ENCODE assay signal across 8 cellular contexts in the genomic region with DNA sequence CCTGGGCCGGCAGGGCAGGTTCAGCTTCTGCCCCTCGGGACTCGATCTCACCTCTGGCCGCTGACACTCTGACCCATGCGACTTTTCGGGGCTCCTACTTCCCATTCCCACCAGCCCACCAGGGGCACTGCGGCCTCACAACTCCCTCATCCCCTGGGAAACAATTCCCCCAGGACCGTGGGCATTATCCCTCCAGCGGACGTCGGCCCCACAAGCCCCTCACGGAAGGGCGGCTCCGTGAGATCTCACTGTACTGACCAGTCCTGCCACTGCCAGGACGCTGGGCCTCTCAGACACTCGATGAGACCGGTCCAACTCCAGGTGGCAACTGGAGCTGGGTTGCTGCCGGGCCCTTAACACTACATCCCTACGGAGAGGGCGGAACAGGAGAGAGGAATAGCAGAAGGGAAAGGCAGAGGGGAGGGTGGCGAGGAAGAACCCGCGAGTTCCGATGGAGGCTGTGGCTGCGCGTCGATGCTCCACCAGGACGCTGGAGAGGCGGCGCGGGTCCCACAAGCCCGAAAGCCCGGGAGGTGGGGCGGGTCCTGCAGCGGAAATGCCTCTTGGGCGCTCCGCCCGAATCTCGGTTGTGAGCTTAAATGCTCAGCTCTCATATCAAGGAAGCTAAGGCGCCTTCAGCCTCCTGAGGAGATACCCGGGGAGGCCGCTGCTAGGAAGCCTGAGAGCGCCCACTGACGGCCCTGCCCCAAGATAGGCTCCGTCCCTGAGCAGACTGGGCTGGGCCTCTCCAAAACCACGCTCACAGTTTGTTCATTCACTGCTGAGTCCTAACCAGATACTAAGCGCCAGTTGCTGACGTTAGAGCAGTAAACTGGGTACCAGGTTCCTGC. TPM values are rescaled to one million over a fixed set of nuclear protein-coding genes. Genes with fewer than 3 reads are reported as not detected.
DNase-seq lines count a peak whose midpoint lies in the region; ATAC-seq lines count a peak whose summit lies in the region.

No MANE protein-coding gene starts in this region.

- H3K36me3 Mint-ChIP-seq in activated naive CD8-positive, alpha-beta T cell treated with anti-CD3 and anti-CD28 coated beads, Interleukin-2, amount 50 U/mL, for 24 hours (ENCODE audit: low read depth): no peaks in the 10 kb centered on the region

- H3K27ac Mint-ChIP-seq in activated naive CD8-positive, alpha-beta T cell treated with anti-CD3 and anti-CD28 coated beads, Interleukin-2, amount 50 U/mL, for 24 hours: no peak overlapping the region
- H3K27ac Mint-ChIP-seq in stimulated activated naive CD8-positive, alpha-beta T cell treated with anti-CD3 and anti-CD28 coated beads, Interleukin-15, amount 100 ng/mL, for 72 hours: peak overlapping the region in 1 of 2 donors; percentile 35

- H3K4me1 Mint-ChIP-seq in activated naive CD8-positive, alpha-beta T cell treated with anti-CD3 and anti-CD28 coated beads, Interleukin-2, amount 50 U/mL, for 24 hours: peaks cover 11% of the 10 kb centered on the region
- H3K4me1 Mint-ChIP-seq in stimulated activated naive CD8-positive, alpha-beta T cell treated with anti-CD3 and anti-CD28 coated beads, Interleukin-15, amount 100 ng/mL, for 72 hours: peaks cover 13% of the 10 kb centered on the region

- peak overlapping the region; percentile 60 for H3K4me3 Mint-ChIP-seq in activated naive CD8-positive, alpha-beta T cell treated with anti-CD3 and anti-CD28 coated beads, Interleukin-2, amount 50 U/mL, for 24 hours
- H3K4me3 Mint-ChIP-seq in stimulated activated naive CD8-positive, alpha-beta T cell treated with anti-CD3 and anti-CD28 coated beads, Interleukin-15, amount 100 ng/mL, for 72 hours: peak overlapping the region; percentile 70 to 73

- peak; percentile 44 for ATAC-seq in HG02610 (IDR thresholded peaks at IDR 0.05; ENCODE audit: unreplicated experiment)
- ATAC-seq in activated naive CD8-positive, alpha-beta T cell treated with anti-CD3 and anti-CD28 coated beads, Interleukin-2, amount 50 U/mL, for 24 hours: peak; percentile 92
- peak; percentile 63 for ATAC-seq in left lobe of liver
- ATAC-seq in stimulated activated naive CD8-positive, alpha-beta T cell treated with anti-CD3 and anti-CD28 coated beads, Interleukin-15, amount 100 ng/mL, for 72 hours: peak; percentile 93
- no peak for ATAC-seq in GM18511 (IDR thresholded peaks at IDR 0.05; ENCODE audit: unreplicated experiment)

- no peaks in the 10 kb centered on the region for H3K27me3 Mint-ChIP-seq in activated naive CD8-positive, alpha-beta T cell treated with anti-CD3 and anti-CD28 coated beads, Interleukin-2, amount 50 U/mL, for 24 hours
- no peaks in the 10 kb centered on the region for H3K27me3 Mint-ChIP-seq in stimulated activated naive CD8-positive, alpha-beta T cell treated with anti-CD3 and anti-CD28 coated beads, Interleukin-15, amount 100 ng/mL, for 72 hours

- H3K9me3 Mint-ChIP-seq in activated naive CD8-positive, alpha-beta T cell treated with anti-CD3 and anti-CD28 coated beads, Interleukin-2, amount 50 U/mL, for 24 hours: no peaks in the 10 kb centered on the region
- H3K9me3 Mint-ChIP-seq in stimulated activated naive CD8-positive, alpha-beta T cell treated with anti-CD3 and anti-CD28 coated beads, Interleukin-15, amount 100 ng/mL, for 72 hours: no peaks in the 10 kb centered on the region

- DNase-seq in activated naive CD8-positive, alpha-beta T cell treated with anti-CD3 and anti-CD28 coated beads, Interleukin-2, amount 50 U/mL, for 24 hours: peak; percentile 50
- DNase-seq in left lobe of liver (ENCODE audit: low spot score): no peak
- peak; percentile 40 to 48 for DNase-seq in stimulated activated naive CD8-positive, alpha-beta T cell treated with anti-CD3 and anti-CD28 coated beads, Interleukin-15, amount 100 ng/mL, for 72 hours
- DNase-seq in NCI-H1694 treated with DMSO at 0.1 percent for 48 hours (lab: John Stamatoyannopoulos, UW): no peak
- no peak for DNase-seq in HUDEP-2 (lab: John Stamatoyannopoulos, UW; ENCODE audit: unreplicated experiment in 76 of 76)
- DNase-seq in HT-29 (ENCODE audit: low spot score): no peak

RNA-seq across cellular contexts. Expression of gene VCP, which starts 36.3 kb away (rescaled TPM):
- total RNA-seq in left lobe of liver: 147 TPM
- 347 and 349 TPM in 2 replicates for total RNA-seq in HT-29 (2014; rRNA removed; shearing (Covaris generic))

RNA-seq across cellular contexts. Expression of gene FANCG, which starts 43.7 kb away (rescaled TPM):
- total RNA-seq in left lobe of liver: 6.2 TPM
- 51.1 and 62.5 TPM in 2 replicates for total RNA-seq in HT-29 (2014; rRNA removed; shearing (Covaris generic))

RNA-seq across cellular contexts. Expression of gene DNAJB5, which starts 46.5 kb away (rescaled TPM):
- total RNA-seq in left lobe of liver: 1.9 TPM
- total RNA-seq in HT-29 (2014; rRNA removed; shearing (Covaris generic)): 2.1 and 3.7 TPM in 2 replicates

Comparison
In these comparisons a context has a peak if more than half of its experiments do, and no peak if none do; other contexts are left out.
1. DNase-seq: peak in activated naive CD8-positive, alpha-beta T cell treated with anti-CD3 and anti-CD28 coated beads, Interleukin-2, amount 50 U/mL, for 24 hours (single experiment) and stimulated activated naive CD8-positive, alpha-beta T cell treated with anti-CD3 and anti-CD28 coated beads, Interleukin-15, amount 100 ng/mL, for 72 hours (2 of 2); none in left lobe of liver (single experiment), NCI-H1694 treated with DMSO at 0.1 percent for 48 hours (single experiment), HUDEP-2 (0 of 76) and HT-29 (single experiment).